Comparison of ENCODE assay signal across 18 cellular contexts in genomic region chr10:71211053-71211452, GRCh38. TPM values are rescaled to one million over a fixed set of nuclear protein-coding genes. Genes with fewer than 3 reads are reported as not detected.
DNase-seq lines count a peak whose midpoint lies in the region; ATAC-seq and TF ChIP-seq lines count a peak whose summit lies in the region.
"Had no signal": no experiment of that assay in that cellular context is flagged by ENCODE, and none has a peak within 500 bp of the region (broad histone marks: within the 10 kb centered on the region; RNA-seq: fewer than 3 reads in every experiment).

No MANE protein-coding gene starts in this region.

- no peaks in the 10 kb centered on the region for H3K36me3 ChIP-seq in stomach

- no peak for TF ChIP-seq POLR2A in stomach (IDR thresholded peaks at IDR 0.05)

- no peak for TF ChIP-seq EP300 in stomach (IDR thresholded peaks at IDR 0.05)

- H3K4me1 ChIP-seq in stomach: peaks cover 0 to 50% (median 47%) of the 10 kb centered on the region in 4 donors

- no peak overlapping the region for H3K27ac ChIP-seq in stomach
- H3K27ac ChIP-seq: A549 had no signal

- no peak overlapping the region for H3K27ac Mint-ChIP-seq in central memory CD8-positive, alpha-beta T cell (ENCODE audit: low read depth)
- H3K27ac Mint-ChIP-seq: CD4-positive, alpha-beta T cell had no signal

- peaks cover 4% of the 10 kb centered on the region for H3K4me1 Mint-ChIP-seq in central memory CD8-positive, alpha-beta T cell

- no peaks in the 10 kb centered on the region for H3K9me3 Mint-ChIP-seq in central memory CD8-positive, alpha-beta T cell
- H3K9me3 Mint-ChIP-seq: CD4-positive, alpha-beta T cell had no signal

- H3K4me3 Mint-ChIP-seq in central memory CD8-positive, alpha-beta T cell: peak overlapping the region; percentile 10

- no peak overlapping the region for H3K4me3 ChIP-seq in stomach
- H3K4me3 ChIP-seq: A549 had no signal

- WGBS in stomach, 5 donors: 58 to 74% (median 66%) methylated on average over 4 of the region's 4 CpGs

- no peaks in the 10 kb centered on the region for H3K9me3 ChIP-seq in stomach
- H3K9me3 ChIP-seq: A549 had no signal

- peaks cover 77% of the 10 kb centered on the region for H3K27me3 Mint-ChIP-seq in central memory CD8-positive, alpha-beta T cell

- intact Hi-C loops in stomach (cut with DNase I; ENCODE audit: low total_unique reads): no loop called here

- ATAC-seq in central memory CD8-positive, alpha-beta T cell (replicated peaks; ENCODE audit: extremely low read depth, poor library complexity, severe bottlenecking): no peak
- ATAC-seq in HG02981 (IDR thresholded peaks at IDR 0.05; ENCODE audit: unreplicated experiment) (no peak), HG03432 (IDR thresholded peaks at IDR 0.05; ENCODE audit: unreplicated experiment) (no peak)
- ATAC-seq: A549, Right ventricle myocardium inferior had no signal

- no peak for TF ChIP-seq CTCF in GM13977 (IDR thresholded peaks at IDR 0.05; ENCODE audit: extremely low read depth, insufficient read depth, missing control alignments)
- TF ChIP-seq CTCF in stomach (IDR thresholded peaks at IDR 0.05): no peak

- peak; percentile 12 for DNase-seq in GM13977 (ENCODE audit: low spot score)
- no peak for DNase-seq in central memory CD8-positive, alpha-beta T cell (ENCODE audit: low spot score in 2 of 2)
- DNase-seq in mesenteric fat pad (ENCODE audit: low spot score): peak; percentile 79
- DNase-seq in stomach: peak; percentile 18
- DNase-seq in effector CD4-positive, alpha-beta T cell: no peak
- DNase-seq: CD4-positive, alpha-beta T cell; GF-D8; IMR-90; NCI-H1417; NCI-H187; NCI-H2107; NCI-H510A; NCI-H748 treated with DMSO at 0.1 percent for 48 hours; NK-92 treated with Interleukin-12 subunit alpha and Interleukin-12 subunit beta, amount 100 ng/mL, for 24 hours had no signal

- peaks cover 0 to 74% (median 12%) of the 10 kb centered on the region in 3 donors for H3K27me3 ChIP-seq in stomach

- in situ Hi-C loops in GM13977 (cut with MboI; ENCODE audit: low pct_unique_long_range_greater_than_20kb, low sequenced_read_pairs, unreplicated experiment): no loop called here

- H3K36me3 Mint-ChIP-seq in central memory CD8-positive, alpha-beta T cell (ENCODE audit: insufficient read depth): no peaks in the 10 kb centered on the region

RNA-seq across cellular contexts. Expression of gene UNC5B, which starts 1.3 kb away (rescaled TPM):
- total RNA-seq in mesenteric fat pad (5.3 TPM), stomach (10 to 100 TPM in 2 of 5 donors, 1 to 10 TPM in 3; 5.5 to 42.9 (median 9.4) TPM)
- 1 to 10 TPM; 1.4 to 3.9 (median 2.0) TPM for polyA plus RNA-seq in stomach

Comparison
In these comparisons a context has a peak if more than half of its experiments do, and no peak if none do; other contexts are left out.
1. DNase-seq: peak in GM13977 (single experiment), mesenteric fat pad (single experiment) and stomach (single experiment); none in central memory CD8-positive, alpha-beta T cell (0 of 2) and effector CD4-positive, alpha-beta T cell (single experiment).